In the genomic region with DNA sequence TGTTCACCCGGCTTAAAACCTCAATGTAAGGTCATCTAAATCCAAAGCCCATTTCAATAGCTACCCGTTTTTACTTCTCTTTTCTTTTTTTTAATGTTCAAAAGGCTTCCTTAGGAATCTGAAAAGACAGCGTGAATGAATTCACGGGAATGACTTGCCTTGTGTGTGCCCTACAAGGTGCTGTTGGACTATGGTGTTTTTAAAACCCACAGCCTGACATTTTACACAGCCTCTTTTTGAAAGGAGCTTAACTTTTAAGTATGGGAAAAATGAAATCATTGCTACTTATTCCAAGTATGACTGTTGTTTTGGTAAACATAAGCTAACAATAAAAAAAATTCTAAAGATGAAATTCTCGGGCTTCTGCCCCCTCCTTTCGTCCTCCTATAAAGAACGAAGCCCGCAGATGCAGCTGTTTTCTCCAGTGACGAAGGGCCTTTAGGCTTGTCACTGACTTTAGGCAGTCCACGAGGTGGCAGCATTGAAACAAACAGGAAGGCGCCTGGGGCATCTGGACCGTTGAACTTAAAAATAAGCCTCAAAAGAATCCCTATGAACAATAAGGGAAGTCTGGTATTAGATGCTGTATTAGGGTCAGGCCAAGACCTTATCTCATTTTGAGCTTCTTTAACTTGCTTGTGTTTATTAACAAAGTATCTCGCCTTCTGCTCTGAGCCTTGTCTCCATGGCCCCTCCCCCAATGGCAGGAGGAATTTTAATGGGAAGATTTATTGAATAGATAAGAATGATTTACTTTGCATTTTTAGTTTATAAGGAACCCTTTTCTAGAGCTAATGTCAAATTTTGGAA, we compare ENCODE assay signal across 9 cellular contexts.
DNase-seq lines count a peak whose midpoint lies in the region; ATAC-seq, FAIRE-seq and TF ChIP-seq lines count a peak whose summit lies in the region.
"Had no signal": no experiment of that assay in that cellular context is flagged by ENCODE, and none has a peak within 500 bp of the region (broad histone marks: within the 10 kb centered on the region; RNA-seq: fewer than 3 reads in every experiment).

No MANE protein-coding gene starts in this region.

- H2AFZ ChIP-seq in neuronal stem cell (ENCODE audit: low read length) = no peak overlapping the region

- no peak overlapping the region for H3K9ac ChIP-seq in neuronal stem cell (ENCODE audit: low read depth, low read length, poor library complexity)

- H4K91ac ChIP-seq in neuronal stem cell (ENCODE audit: low read depth, low read length, poor library complexity) = no peak overlapping the region

- CTCF ChIA-PET in CD8-positive, alpha-beta T cell (lab: Charles Lee) = interaction anchor here (0.7 to 2.9 kb wide), 43 partner anchors 9 to 1445 kb away, joined by 3 to 21 read pairs (median 4); no protein-coding TSS in a partner anchor

- FAIRE-seq in HTR-8/SVneo (lab: Jason Lieb, UNC) = no peak

- no peaks in the 10 kb centered on the region for H3K9me3 Mint-ChIP-seq in CD8-positive, alpha-beta T cell
- no peaks in the 10 kb centered on the region for H3K9me3 Mint-ChIP-seq in activated T-helper 1 cell treated with anti-CD3 and anti-CD28 coated beads, Interleukin-12 subunit alpha, Interleukin-12 subunit beta, Interleukin-2, Interleukin-4 antibody, amounts not matched to agents 30 ng/mL and 10 ng/mL and 1 ng/mL, durations not matched to agents 14 hours and 24 hours and 36 hours
- H3K9me3 Mint-ChIP-seq: T-helper 1 cell treated with Interleukin-12 subunit alpha and Interleukin-12 subunit beta and Interleukin-4 antibody, amounts not matched to agents 30 μg/mL and 1 μg/mL, for 36 hours had no signal

- H3K4me3 Mint-ChIP-seq in CD8-positive, alpha-beta T cell = no peak overlapping the region
- no peak overlapping the region for H3K4me3 Mint-ChIP-seq in activated T-helper 1 cell treated with anti-CD3 and anti-CD28 coated beads, Interleukin-12 subunit alpha, Interleukin-12 subunit beta, Interleukin-2, Interleukin-4 antibody, amounts not matched to agents 30 ng/mL and 10 ng/mL and 1 ng/mL, durations not matched to agents 14 hours and 24 hours and 36 hours
- H3K4me3 Mint-ChIP-seq: T-helper 1 cell treated with Interleukin-12 subunit alpha and Interleukin-12 subunit beta and Interleukin-4 antibody, amounts not matched to agents 30 μg/mL and 1 μg/mL, for 36 hours had no signal

- WGBS in neuronal stem cell (ENCODE audit: extremely low coverage in 2 of 2, insufficient read length in 2 of 2, insufficient replicate concordance in 1 of 2), 2 donors = no CpG with 5 or more reads among the region's 13 CpGs

- no peak overlapping the region for H2AK5ac ChIP-seq in neuronal stem cell (ENCODE audit: low read depth, low read length)

- H3K27me3 Mint-ChIP-seq in CD8-positive, alpha-beta T cell (ENCODE audit: low read depth) = peaks cover 4% of the 10 kb centered on the region
- H3K27me3 Mint-ChIP-seq in activated T-helper 1 cell treated with anti-CD3 and anti-CD28 coated beads, Interleukin-12 subunit alpha, Interleukin-12 subunit beta, Interleukin-2, Interleukin-4 antibody, amounts not matched to agents 30 ng/mL and 10 ng/mL and 1 ng/mL, durations not matched to agents 14 hours and 24 hours and 36 hours (ENCODE audit: insufficient read depth) = peaks cover 17% of the 10 kb centered on the region

- H2BK120ac ChIP-seq in neuronal stem cell (ENCODE audit: low read depth, low read length) = no peak overlapping the region

- H2BK5ac ChIP-seq in neuronal stem cell (ENCODE audit: low read length) = no peak overlapping the region

- H3K9me3 ChIP-seq in CD8-positive, alpha-beta T cell (ENCODE audit: low read length) = no peaks in the 10 kb centered on the region
- H3K9me3 ChIP-seq in Peyer's patch (no peaks in the 10 kb centered on the region), neuronal stem cell (replicated peaks in 1 of 2; ENCODE audit: control insufficient read depth in 2 of 2, insufficient read depth in 1 of 2, low read depth in 1 of 2, low read length in 2 of 2) (no peaks in the 10 kb centered on the region)

- H3K23ac ChIP-seq in neuronal stem cell (ENCODE audit: low read depth, low read length, poor library complexity) = no peak overlapping the region

- H3K4me1 ChIP-seq in CD8-positive, alpha-beta T cell (ENCODE audit: insufficient read depth, low read length) = no peaks in the 10 kb centered on the region
- H3K4me1 ChIP-seq in Peyer's patch (peaks cover 0 to 20% (median 0%) of the 10 kb centered on the region in 4 donors), neuronal stem cell (ENCODE audit: control insufficient read depth in 2 of 2, insufficient read depth in 1 of 2, low read depth in 1 of 2, low read length in 2 of 2) (peaks cover 0 to 8% of the 10 kb centered on the region in 2 donors)

- H3K36me3 Mint-ChIP-seq in CD8-positive, alpha-beta T cell = no peaks in the 10 kb centered on the region
- H3K36me3 Mint-ChIP-seq in activated T-helper 1 cell treated with anti-CD3 and anti-CD28 coated beads, Interleukin-12 subunit alpha, Interleukin-12 subunit beta, Interleukin-2, Interleukin-4 antibody, amounts not matched to agents 30 ng/mL and 10 ng/mL and 1 ng/mL, durations not matched to agents 14 hours and 24 hours and 36 hours (ENCODE audit: low read depth) = no peaks in the 10 kb centered on the region

- no peak overlapping the region for H3K4me2 ChIP-seq in neuronal stem cell (ENCODE audit: insufficient read depth, low read length, poor library complexity, severe bottlenecking)

- TF ChIP-seq CTCF in CD8-positive, alpha-beta T cell (IDR thresholded peaks at IDR 0.05) = peak; percentile 59
- TF ChIP-seq CTCF in Peyer's patch (IDR thresholded peaks at IDR 0.05) = peak in 4 of 6 experiments; percentile 48 to 74 (median 69)

- TF ChIP-seq POLR2A in Peyer's patch (IDR thresholded peaks at IDR 0.05) = no peak

- H3K18ac ChIP-seq in neuronal stem cell (ENCODE audit: low read length) = no peak overlapping the region

- H3K27ac Mint-ChIP-seq in CD8-positive, alpha-beta T cell = no peak overlapping the region
- H3K27ac Mint-ChIP-seq in activated T-helper 1 cell treated with anti-CD3 and anti-CD28 coated beads, Interleukin-12 subunit alpha, Interleukin-12 subunit beta, Interleukin-2, Interleukin-4 antibody, amounts not matched to agents 30 ng/mL and 10 ng/mL and 1 ng/mL, durations not matched to agents 14 hours and 24 hours and 36 hours = no peak overlapping the region
- H3K27ac Mint-ChIP-seq: T-helper 1 cell treated with Interleukin-12 subunit alpha and Interleukin-12 subunit beta and Interleukin-4 antibody, amounts not matched to agents 30 μg/mL and 1 μg/mL, for 36 hours had no signal

- no peak overlapping the region for H3K4me3 ChIP-seq in CD8-positive, alpha-beta T cell (ENCODE audit: low read depth, low read length)
- H3K4me3 ChIP-seq in Peyer's patch = no peak overlapping the region
- H3K4me3 ChIP-seq in neuronal stem cell (ENCODE audit: low read length in 2 of 2) = no peak overlapping the region

- no peak overlapping the region for H3K4ac ChIP-seq in neuronal stem cell (ENCODE audit: low read length)

- DNase-seq in CD8-positive, alpha-beta T cell = peak; percentile 25 to 84 (median 67)
- peak; percentile 79 for DNase-seq in HTR-8/SVneo (ENCODE audit: insufficient read length, low spot score)
- peak; percentile 60 to 89 (median 64) for DNase-seq in Peyer's patch
- peak; percentile 52 for DNase-seq in activated T-helper 1 cell treated with anti-CD3 and anti-CD28 coated beads, Interleukin-12 subunit alpha, Interleukin-12 subunit beta, Interleukin-2, Interleukin-4 antibody, amounts not matched to agents 30 ng/mL and 10 ng/mL and 1 ng/mL, durations not matched to agents 14 hours and 24 hours and 36 hours (ENCODE audit: low spot score)
- peak; percentile 88 for DNase-seq in fibroblast of the conjunctiva (ENCODE audit: low read depth)
- DNase-seq in neuronal stem cell (ENCODE audit: low spot score) = peak; percentile 57
- DNase-seq in stromal cell of bone marrow (ENCODE audit: low read depth) = peak; percentile 84

- no peaks in the 10 kb centered on the region for H3K4me1 Mint-ChIP-seq in CD8-positive, alpha-beta T cell (ENCODE audit: low read depth)
- no peaks in the 10 kb centered on the region for H3K4me1 Mint-ChIP-seq in activated T-helper 1 cell treated with anti-CD3 and anti-CD28 coated beads, Interleukin-12 subunit alpha, Interleukin-12 subunit beta, Interleukin-2, Interleukin-4 antibody, amounts not matched to agents 30 ng/mL and 10 ng/mL and 1 ng/mL, durations not matched to agents 14 hours and 24 hours and 36 hours (ENCODE audit: low read depth)

- no peaks in the 10 kb centered on the region for H3K27me3 ChIP-seq in CD8-positive, alpha-beta T cell (ENCODE audit: insufficient read depth, low read length)
- H3K27me3 ChIP-seq in Peyer's patch (no peaks in the 10 kb centered on the region), neuronal stem cell (ENCODE audit: control insufficient read depth in 3 of 3, insufficient read depth in 3 of 3, low read depth in 1 of 3, low read length in 3 of 3) (no peaks in the 10 kb centered on the region)

- H4K8ac ChIP-seq in neuronal stem cell (ENCODE audit: low read depth, low read length) = no peak overlapping the region

- no peak overlapping the region for H3K14ac ChIP-seq in neuronal stem cell (ENCODE audit: low read length)

- POLR2A ChIA-PET in CD8-positive, alpha-beta T cell (lab: Charles Lee) = interaction anchor here (1.4 to 1.6 kb wide), 2 partner anchors 9 to 12 kb away, joined by 3 to 6 read pairs; no protein-coding TSS in a partner anchor

- H2BK15ac ChIP-seq in neuronal stem cell (ENCODE audit: low read length) = no peak overlapping the region

- intact Hi-C loops in CD8-positive, alpha-beta T cell (cut with DNase I, micrococcal nuclease) = loop anchor here (1.0 to 10.0 kb wide), 4 partner anchors 132 to 1445 kb away; no protein-coding TSS in a partner anchor
- intact Hi-C loops in activated T-helper 1 cell treated with anti-CD3 and anti-CD28 coated beads, Interleukin-12 subunit alpha, Interleukin-12 subunit beta, Interleukin-2, Interleukin-4 antibody, amounts not matched to agents 30 ng/mL and 10 ng/mL and 1 ng/mL, durations not matched to agents 14 hours and 24 hours and 36 hours (cut with micrococcal nuclease) = loop anchor here (1.0 to 5.0 kb wide), 5 partner anchors 22 to 1445 kb away; no protein-coding TSS in a partner anchor

- no peak overlapping the region for H3K27ac ChIP-seq in CD8-positive, alpha-beta T cell (ENCODE audit: low read depth, low read length)
- peak overlapping the region in 2 of 4 donors; percentile 20 to 51 for H3K27ac ChIP-seq in Peyer's patch
- no peak overlapping the region for H3K27ac ChIP-seq in neuronal stem cell (replicated peaks; ENCODE audit: low read length)

- no peak overlapping the region for H2BK12ac ChIP-seq in neuronal stem cell (ENCODE audit: low read length)

- H3K36me3 ChIP-seq in CD8-positive, alpha-beta T cell (ENCODE audit: insufficient read depth, low read length) = no peaks in the 10 kb centered on the region
- H3K36me3 ChIP-seq in Peyer's patch (peaks cover 0 to 3% (median 0%) of the 10 kb centered on the region in 3 donors), neuronal stem cell (replicated peaks in 1 of 2; ENCODE audit: control insufficient read depth in 2 of 2, insufficient read depth in 2 of 2, low read length in 2 of 2) (peaks cover 0 to 82% of the 10 kb centered on the region in 2 donors)

- H3K79me1 ChIP-seq in neuronal stem cell (ENCODE audit: low read depth, low read length) = no peaks in the 10 kb centered on the region

- ATAC-seq in CD8-positive, alpha-beta T cell = peak; percentile 58
- ATAC-seq in GM19452 (IDR thresholded peaks at IDR 0.05; ENCODE audit: unreplicated experiment) = peak; percentile 90
